8 cellular contexts compared by ENCODE assay signal in the genomic region with DNA sequence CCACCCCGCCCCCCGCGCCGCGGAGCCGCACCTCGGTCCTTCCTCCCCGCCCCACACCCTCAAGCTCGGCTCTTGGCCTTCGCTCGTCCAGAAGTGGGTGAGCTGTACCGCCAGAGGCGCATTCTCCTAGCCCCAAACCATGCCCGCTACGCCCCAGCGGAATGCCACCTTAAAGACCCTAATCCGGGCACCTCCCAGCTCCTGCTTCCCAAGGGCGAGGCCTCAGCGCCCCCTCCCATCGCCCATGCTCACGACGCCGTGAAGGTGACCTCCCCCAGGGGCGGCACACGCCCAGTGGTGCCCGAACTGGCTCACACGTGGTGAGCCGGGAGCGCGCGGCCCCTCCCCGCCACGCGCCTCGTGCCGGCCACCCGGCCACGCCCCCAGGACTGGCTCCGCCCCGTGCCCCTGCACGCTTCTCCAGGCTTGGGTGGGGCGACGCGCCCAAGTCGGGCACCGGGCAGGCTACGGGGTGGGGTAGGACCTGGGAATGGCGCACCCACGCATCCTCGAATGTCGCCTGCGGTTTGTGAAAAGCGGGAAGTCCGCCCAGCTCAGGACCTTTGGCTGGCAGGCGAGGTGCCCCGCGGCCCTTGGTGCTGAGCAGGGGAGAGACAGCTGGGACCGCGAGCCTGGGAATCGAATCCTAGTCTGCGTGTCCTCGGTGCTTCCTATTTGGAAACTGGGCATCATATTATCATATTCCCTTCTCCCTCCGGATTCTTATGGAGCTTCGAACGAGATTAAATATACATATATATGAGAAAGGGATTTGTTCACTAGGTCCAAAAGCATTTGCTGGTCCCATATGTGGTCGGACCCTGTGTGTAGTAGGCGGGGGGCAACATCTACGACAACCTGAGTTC. TPM values are rescaled to one million over a fixed set of nuclear protein-coding genes. Genes with fewer than 3 reads are reported as not detected.
DNase-seq lines count a peak whose midpoint lies in the region; ATAC-seq, FAIRE-seq and TF ChIP-seq lines count a peak whose summit lies in the region.

No MANE protein-coding gene starts in this region.

- FAIRE-seq in HTR-8/SVneo (lab: Jason Lieb, UNC) = peak; percentile 97

- H3K4me1 Mint-ChIP-seq in Calu3 (ENCODE audit: low read depth, unreplicated experiment) = peaks cover 2% of the 10 kb centered on the region
- peaks cover 26% of the 10 kb centered on the region for H3K4me1 Mint-ChIP-seq in endothelial cell (ENCODE audit: unreplicated experiment)

- TF ChIP-seq CTCF in Calu3 (IDR thresholded peaks at IDR 0.05; ENCODE audit: unreplicated experiment) (no peak), endothelial cell (IDR thresholded peaks at IDR 0.05; ENCODE audit: unreplicated experiment) (peak; percentile 21)

- BruUV-seq in Calu3 (replicated peaks; lab: Mats Ljungman, UMichigan) = TSS peak; percentile 95

- H3K27ac Mint-ChIP-seq in Calu3 (ENCODE audit: unreplicated experiment) (peak overlapping the region; percentile 62), endothelial cell (ENCODE audit: unreplicated experiment) (peak overlapping the region; percentile 88)

- H3K4me1 ChIP-seq in NT2/D1 (ENCODE audit: insufficient read depth, insufficient read length) = peaks cover 9% of the 10 kb centered on the region

- H3K36me3 Mint-ChIP-seq in Calu3 (ENCODE audit: insufficient read depth, unreplicated experiment) (peaks cover 49% of the 10 kb centered on the region), endothelial cell (ENCODE audit: low read depth, unreplicated experiment) (peaks cover 28% of the 10 kb centered on the region)

- CTCF ChIA-PET in Calu3 (lab: Charles Lee) = interaction anchor here (0.8 to 0.9 kb wide), 2 partner anchors 26 to 107 kb away, joined by 3 read pairs; no protein-coding TSS in a partner anchor

- peak; percentile 93 for DNase-seq in Calu3
- DNase-seq in HTR-8/SVneo (ENCODE audit: insufficient read length, low spot score) = peak; percentile 88
- no peak for DNase-seq in NT2/D1 (ENCODE audit: low read depth, low spot score)
- DNase-seq in activated CD8-positive, alpha-beta memory T cell treated with anti-CD3 and anti-CD28 coated beads, Interleukin-2, amount 50 U/mL, for 24 hours (ENCODE audit: extremely low read depth) = peak; percentile 64
- peak; percentile 93 for DNase-seq in endothelial cell (ENCODE audit: low spot score)
- peak; percentile 82 for DNase-seq in midbrain (lab: John Stamatoyannopoulos, UW)
- DNase-seq in stimulated activated CD8-positive, alpha-beta memory T cell treated with anti-CD3 and anti-CD28 coated beads, Interleukin-15, amount 100 ng/mL, for 48 hours (ENCODE audit: low read depth in 2 of 2) = peak; percentile 86 to 87

- intact Hi-C loops in Calu3 (cut with micrococcal nuclease; ENCODE audit: unreplicated experiment) = loop anchor here (1.0 kb wide), 1 partner anchor 26 kb away; no protein-coding TSS in a partner anchor

- H3K9ac ChIP-seq in NT2/D1 (ENCODE audit: insufficient read length, low read depth) = peak overlapping the region; percentile 93

- H3K9me3 Mint-ChIP-seq in Calu3 (ENCODE audit: low read depth, unreplicated experiment) = no peaks in the 10 kb centered on the region
- H3K9me3 Mint-ChIP-seq in endothelial cell (ENCODE audit: unreplicated experiment) = no peaks in the 10 kb centered on the region

- no peaks in the 10 kb centered on the region for H3K27me3 ChIP-seq in NT2/D1 (ENCODE audit: insufficient read depth, insufficient read length)

- peak; percentile 46 for ATAC-seq in GM21367 (IDR thresholded peaks at IDR 0.05; ENCODE audit: unreplicated experiment)

- H3K27me3 Mint-ChIP-seq in Calu3 (ENCODE audit: unreplicated experiment) (no peaks in the 10 kb centered on the region), endothelial cell (ENCODE audit: unreplicated experiment) (peaks cover 9% of the 10 kb centered on the region)

- H3K4me3 Mint-ChIP-seq in Calu3 (ENCODE audit: low read depth, unreplicated experiment) = peak overlapping the region; percentile 74
- peak overlapping the region; percentile 98 for H3K4me3 Mint-ChIP-seq in endothelial cell (ENCODE audit: unreplicated experiment)

- peak overlapping the region; percentile 77 for H3K4me3 ChIP-seq in NT2/D1 (ENCODE audit: insufficient read length, low read depth)

- H3K36me3 ChIP-seq in NT2/D1 (ENCODE audit: insufficient read depth, insufficient read length, low read length) = peaks cover 23% of the 10 kb centered on the region

- H3K9me3 ChIP-seq in NT2/D1 (ENCODE audit: insufficient read depth, low read length) = no peaks in the 10 kb centered on the region

RNA-seq across cellular contexts. Expression of a gene that starts 0.9 kb away (rescaled TPM):
- total RNA-seq in Calu3 (2022) (13.6 and 14.5 TPM in 2 replicates), endothelial cell (ENCODE audit: unreplicated experiment) (64.7 TPM)

RNA-seq across cellular contexts. Expression of a gene that starts 22.5 kb away (rescaled TPM):
- total RNA-seq in Calu3 (2022) (0.42 and 0.51 TPM in 2 replicates), endothelial cell (ENCODE audit: unreplicated experiment) (43.2 TPM)

RNA-seq across cellular contexts. Expression of a gene that starts 27.0 kb away (rescaled TPM):
- 10.9 and 11.1 TPM in 2 replicates for total RNA-seq in Calu3 (2022)
- total RNA-seq in endothelial cell (ENCODE audit: unreplicated experiment) = 40.0 TPM

RNA-seq across cellular contexts. Expression of a gene that starts 33.9 kb away (rescaled TPM):
- 7.3 and 8.8 TPM in 2 replicates for total RNA-seq in Calu3 (2022)
- total RNA-seq in endothelial cell (ENCODE audit: unreplicated experiment) = 27.5 TPM

RNA-seq across cellular contexts. Expression of a gene that starts 56.1 kb away (rescaled TPM):
- total RNA-seq in Calu3 (2022) (47.2 and 53.0 TPM in 2 replicates), endothelial cell (ENCODE audit: unreplicated experiment) (24.2 TPM)

Comparison
In these comparisons a context has a peak if more than half of its experiments do, and no peak if none do; other contexts are left out.
1. RNA of a gene that starts 22.5 kb away (total RNA-seq): 43.2 TPM in endothelial cell (single experiment); 0.42 to 0.51 TPM in Calu3; every median in the first group is over 10 times any median in the second.